In the genomic region with DNA sequence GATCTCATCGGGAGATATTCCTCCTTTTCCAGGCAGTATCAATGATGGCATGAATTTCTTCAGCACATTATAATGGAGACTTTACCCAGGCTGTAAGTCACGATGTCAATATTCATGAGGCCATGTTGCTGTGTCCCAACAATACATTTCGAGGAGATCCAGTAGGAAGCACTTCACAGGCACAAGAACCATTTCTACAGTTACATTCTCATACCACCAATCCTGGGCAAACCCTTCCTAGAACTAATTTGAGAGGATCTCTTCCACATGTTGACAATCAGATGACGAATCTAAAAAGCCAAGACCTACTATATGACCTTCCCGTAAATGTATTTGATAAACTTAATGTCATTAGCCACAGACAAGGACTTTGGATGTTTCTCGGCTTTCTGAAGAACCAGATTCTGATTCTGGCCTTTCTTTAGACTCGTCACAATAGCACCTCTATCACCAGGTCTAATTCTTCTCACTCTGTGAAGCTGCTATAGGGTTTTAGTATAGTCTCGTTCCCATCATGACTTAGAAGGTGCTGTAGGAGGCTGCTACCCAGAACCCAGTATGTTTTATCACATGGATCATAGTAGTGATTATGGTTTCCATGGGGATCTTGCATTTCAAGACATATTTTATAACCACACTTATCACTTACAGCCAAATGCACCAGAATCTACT, we compare ENCODE assay signal across 8 cellular contexts. TPM values are rescaled to one million over a fixed set of nuclear protein-coding genes. Genes with fewer than 3 reads are reported as not detected.
DNase-seq lines count a peak whose midpoint lies in the region; ATAC-seq and TF ChIP-seq lines count a peak whose summit lies in the region.

No MANE protein-coding gene starts in this region.

- H3K4me3 Mint-ChIP-seq in activated CD8-positive, alpha-beta T cell treated with anti-CD3 and anti-CD28 coated beads for 36 hours, result peak overlapping the region; percentile 75

- H3K9me3 Mint-ChIP-seq in activated CD8-positive, alpha-beta T cell treated with anti-CD3 and anti-CD28 coated beads for 36 hours, result peaks cover 25% of the 10 kb centered on the region

- peak overlapping the region; percentile 79 for H3K27ac Mint-ChIP-seq in activated CD8-positive, alpha-beta T cell treated with anti-CD3 and anti-CD28 coated beads for 36 hours

- intact Hi-C loops in left ventricle myocardium inferior (cut with micrococcal nuclease), result no loop called here
- intact Hi-C loops in activated CD8-positive, alpha-beta T cell treated with anti-CD3 and anti-CD28 coated beads for 36 hours (cut with micrococcal nuclease), result no loop called here
- intact Hi-C loops in tibial artery (cut with DNase I; ENCODE audit: low total_unique reads), result no loop called here
- intact Hi-C loops in colonic mucosa (cut with DNase I), result no loop called here
- intact Hi-C loops in vagina (cut with DNase I), result no loop called here

- peaks cover 20% of the 10 kb centered on the region for H3K36me3 Mint-ChIP-seq in activated CD8-positive, alpha-beta T cell treated with anti-CD3 and anti-CD28 coated beads for 36 hours (ENCODE audit: low read depth)

- no peak for ATAC-seq in activated CD8-positive, alpha-beta T cell treated with anti-CD3 and anti-CD28 coated beads for 36 hours

- H3K4me1 ChIP-seq in left ventricle myocardium inferior (peaks cover 28% of the 10 kb centered on the region), right atrium auricular region (no peaks in the 10 kb centered on the region), tibial artery (peaks cover 0 to 6% (median 3%) of the 10 kb centered on the region in 4 donors), colonic mucosa (no peaks in the 10 kb centered on the region), vagina (peaks cover 7% of the 10 kb centered on the region)

- TF ChIP-seq CTCF in left ventricle myocardium inferior (IDR thresholded peaks at IDR 0.05; ENCODE audit: borderline replicate concordance) (no peak), right atrium auricular region (IDR thresholded peaks at IDR 0.05) (no peak), tibial artery (IDR thresholded peaks at IDR 0.05) (no peak), colonic mucosa (IDR thresholded peaks at IDR 0.05) (no peak), vagina (IDR thresholded peaks at IDR 0.05) (no peak)
- no peak for TF ChIP-seq CTCF in activated CD8-positive, alpha-beta T cell treated with anti-CD3 and anti-CD28 coated beads for 36 hours (IDR thresholded peaks at IDR 0.05)

- no peak overlapping the region for H3K9ac ChIP-seq in colonic mucosa (ENCODE audit: low read depth in 2 of 2, low read length in 2 of 2)

- no peaks in the 10 kb centered on the region for H3K27me3 ChIP-seq in left ventricle myocardium inferior (ENCODE audit: low read depth)
- no peaks in the 10 kb centered on the region for H3K27me3 ChIP-seq in right atrium auricular region
- H3K27me3 ChIP-seq in tibial artery, result no peaks in the 10 kb centered on the region
- no peaks in the 10 kb centered on the region for H3K27me3 ChIP-seq in colonic mucosa
- no peaks in the 10 kb centered on the region for H3K27me3 ChIP-seq in vagina

- CTCF ChIA-PET in activated CD8-positive, alpha-beta T cell treated with anti-CD3 and anti-CD28 coated beads for 36 hours (lab: Charles Lee), result interaction anchor here (0.6 to 1.2 kb wide), 3 partner anchors 10 to 118 kb away, joined by 3 read pairs; no protein-coding TSS in a partner anchor

- DNase-seq in left ventricle myocardium inferior, result no peak
- no peak for DNase-seq in right atrium auricular region (ENCODE audit: low spot score)
- no peak for DNase-seq in activated CD8-positive, alpha-beta T cell treated with anti-CD3 and anti-CD28 coated beads for 36 hours
- no peak for DNase-seq in tibial artery
- DNase-seq in colonic mucosa, result no peak
- no peak for DNase-seq in kidney glomerular epithelial cell (lab: John Stamatoyannopoulos, UW)
- no peak for DNase-seq in vagina (ENCODE audit: extremely low spot score in 2 of 2)

- TF ChIP-seq POLR2A in vagina (IDR thresholded peaks at IDR 0.05), result no peak

- peaks cover 20% of the 10 kb centered on the region for H3K4me1 Mint-ChIP-seq in activated CD8-positive, alpha-beta T cell treated with anti-CD3 and anti-CD28 coated beads for 36 hours (ENCODE audit: low read depth)

- H3K4me3 ChIP-seq in left ventricle myocardium inferior (peak overlapping the region; percentile 83), right atrium auricular region (peak overlapping the region in 1 of 2 donors; percentile 61), iPS-11a (ENCODE audit: low read depth, low read length) (peak overlapping the region; percentile 55), tibial artery (peak overlapping the region; percentile 59 to 62), colonic mucosa (no peak overlapping the region), vagina (peak overlapping the region in 1 of 2 donors; percentile 54)

- POLR2A ChIA-PET in activated CD8-positive, alpha-beta T cell treated with anti-CD3 and anti-CD28 coated beads for 36 hours (lab: Charles Lee), result interaction anchor here (1.4 kb wide), 1 partner anchor 10 kb away, joined by 3 read pairs; no protein-coding TSS in a partner anchor

- H3K9me3 ChIP-seq in left ventricle myocardium inferior (replicated peaks), result peaks cover 29% of the 10 kb centered on the region
- H3K9me3 ChIP-seq in right atrium auricular region, result peaks cover 0 to 18% of the 10 kb centered on the region in 2 donors
- H3K9me3 ChIP-seq in tibial artery, result peaks cover 0 to 18% (median 10%) of the 10 kb centered on the region in 3 donors
- H3K9me3 ChIP-seq in colonic mucosa, result no peaks in the 10 kb centered on the region
- H3K9me3 ChIP-seq in vagina, result no peaks in the 10 kb centered on the region

- H3K27ac ChIP-seq in left ventricle myocardium inferior (replicated peaks), result peak overlapping the region; percentile 72
- H3K27ac ChIP-seq in right atrium auricular region, result peak overlapping the region in 1 of 2 donors; percentile 47
- H3K27ac ChIP-seq in tibial artery, result peak overlapping the region; percentile 48 to 66
- H3K27ac ChIP-seq in colonic mucosa, result no peak overlapping the region
- H3K27ac ChIP-seq in vagina, result no peak overlapping the region

- H3K36me3 ChIP-seq in left ventricle myocardium inferior (peaks cover 2% of the 10 kb centered on the region), right atrium auricular region (no peaks in the 10 kb centered on the region), tibial artery (peaks cover 0 to 3% (median 0%) of the 10 kb centered on the region in 3 donors), colonic mucosa (no peaks in the 10 kb centered on the region), vagina (peaks cover 0 to 2% of the 10 kb centered on the region in 2 donors)

- H3K27me3 Mint-ChIP-seq in activated CD8-positive, alpha-beta T cell treated with anti-CD3 and anti-CD28 coated beads for 36 hours, result no peaks in the 10 kb centered on the region

RNA-seq across cellular contexts. Expression of a gene that starts 40.2 kb away (rescaled TPM):
- 12.5 TPM for total RNA-seq in left ventricle myocardium inferior
- 10 to 100 TPM; 12.0 to 14.1 TPM for total RNA-seq in right atrium auricular region
- total RNA-seq in activated CD8-positive, alpha-beta T cell treated with anti-CD3 and anti-CD28 coated beads for 36 hours, result 10 to 100 TPM; 12.5 to 14.7 TPM
- 1 to 10 TPM; 4.8 to 6.7 TPM for total RNA-seq in colonic mucosa
- 7.9 TPM for total RNA-seq in vagina

RNA-seq across cellular contexts. Expression of a gene that starts 42.6 kb away (rescaled TPM):
- total RNA-seq in left ventricle myocardium inferior (256 TPM), right atrium auricular region (100 to 1,000 TPM; 275 to 456 TPM), colonic mucosa (under 1 TPM in 1 of 2 donors, not detected in 1; 0.58 TPM), vagina (0.25 TPM)
- under 1 TPM in 1 of 2 experiments, not detected in 1; 0.11 TPM for total RNA-seq in activated CD8-positive, alpha-beta T cell treated with anti-CD3 and anti-CD28 coated beads for 36 hours

Comparison
In these comparisons a context has a peak if more than half of its experiments do, and no peak if none do; other contexts are left out.
1. H3K27ac ChIP-seq: peak in left ventricle myocardium inferior (single experiment) and tibial artery (2 of 2); none in colonic mucosa (single experiment) and vagina (single experiment).
2. RNA of a gene that starts 42.6 kb away (total RNA-seq): 275 to 456 TPM in right atrium auricular region and 256 TPM in left ventricle myocardium inferior (single experiment); 0.58 TPM in colonic mucosa, 0.25 TPM in vagina (single experiment) and 0.11 TPM in activated CD8-positive, alpha-beta T cell treated with anti-CD3 and anti-CD28 coated beads for 36 hours; every median in the first group is over 100 times any median in the second.